In genomic region chr10:110643670-110644597, GRCh38 we compare ENCODE assay signal across 8 cellular contexts. TPM values are rescaled to one million over a fixed set of nuclear protein-coding genes. Genes with fewer than 3 reads are reported as not detected.
DNase-seq lines count a peak whose midpoint lies in the region; ATAC-seq and TF ChIP-seq lines count a peak whose summit lies in the region.

Gene RBM20, plus strand, starts transcription at chr10:110644336. Its CDS starts 119 bp downstream, at chr10:110644455.

- no peaks in the 10 kb centered on the region for H3K36me3 Mint-ChIP-seq in activated CD4-positive, alpha-beta memory T cell treated with anti-CD3 and anti-CD28 coated beads, Interleukin-2, amount 10 ng/mL, durations not matched to agents 7 days and 5 days (ENCODE audit: low read depth)
- H3K36me3 Mint-ChIP-seq in nephron progenitor cell (ENCODE audit: low read depth) = no peaks in the 10 kb centered on the region

- H3K9me3 Mint-ChIP-seq in activated CD4-positive, alpha-beta memory T cell treated with anti-CD3 and anti-CD28 coated beads, Interleukin-2, amount 10 ng/mL, durations not matched to agents 7 days and 5 days = no peaks in the 10 kb centered on the region
- no peaks in the 10 kb centered on the region for H3K9me3 Mint-ChIP-seq in nephron progenitor cell

- DNase-seq in DMS53 (lab: John Stamatoyannopoulos, UW) = peak; percentile 89
- peak; percentile 21 for DNase-seq in activated CD4-positive, alpha-beta memory T cell treated with anti-CD3 and anti-CD28 coated beads, Interleukin-2, amount 10 ng/mL, durations not matched to agents 7 days and 5 days
- no peak for DNase-seq in fibroblast of mammary gland (ENCODE audit: low read depth)
- DNase-seq in nephron progenitor cell = peak; percentile 80
- DNase-seq in DMS79 treated with DMSO at 0.1 percent for 48 hours (lab: John Stamatoyannopoulos, UW) = no peak

- peaks cover 33% of the 10 kb centered on the region for H3K4me1 Mint-ChIP-seq in activated CD4-positive, alpha-beta memory T cell treated with anti-CD3 and anti-CD28 coated beads, Interleukin-2, amount 10 ng/mL, durations not matched to agents 7 days and 5 days
- H3K4me1 Mint-ChIP-seq in nephron progenitor cell = peaks cover 71% of the 10 kb centered on the region

- POLR2A ChIA-PET in activated CD4-positive, alpha-beta memory T cell treated with anti-CD3 and anti-CD28 coated beads, Interleukin-2, amount 10 ng/mL, durations not matched to agents 7 days and 5 days (lab: Charles Lee) = interaction anchor here (1.3 to 1.7 kb wide), 3 partner anchors 28 to 77 kb away, joined by 3 to 4 read pairs (median 3); partner anchors contain the start of gene SMC3

- TF ChIP-seq CTCF in fibroblast of mammary gland (conservative IDR thresholded peaks at IDR 0.05; ENCODE audit: control insufficient read depth, insufficient read depth, low read depth, low read length) = no peak
- no peak for TF ChIP-seq CTCF in nephron progenitor cell (IDR thresholded peaks at IDR 0.05)

- no peak within 1 kb of the TSS for H3K27ac Mint-ChIP-seq in activated CD4-positive, alpha-beta memory T cell treated with anti-CD3 and anti-CD28 coated beads, Interleukin-2, amount 10 ng/mL, durations not matched to agents 7 days and 5 days
- no peak within 1 kb of the TSS for H3K27ac Mint-ChIP-seq in nephron progenitor cell

- CTCF ChIA-PET in activated CD4-positive, alpha-beta memory T cell treated with anti-CD3 and anti-CD28 coated beads, Interleukin-2, amount 10 ng/mL, durations not matched to agents 7 days and 5 days (lab: Charles Lee) = interaction anchor here (0.9 to 1.2 kb wide), 2 partner anchors 29 to 33 kb away, joined by 3 to 4 read pairs; no protein-coding TSS in a partner anchor

- peak within 1 kb of the TSS; percentile 33 for H3K4me3 ChIP-seq in fibroblast of mammary gland (ENCODE audit: control insufficient read depth, low read depth, low read length)

- peak; percentile 49 for ATAC-seq in HG02759 (IDR thresholded peaks at IDR 0.05; ENCODE audit: unreplicated experiment)
- no peak for ATAC-seq in GM21737 (IDR thresholded peaks at IDR 0.05; ENCODE audit: unreplicated experiment)
- ATAC-seq in HG03159 (IDR thresholded peaks at IDR 0.05; ENCODE audit: unreplicated experiment) = no peak

- H3K4me3 Mint-ChIP-seq in activated CD4-positive, alpha-beta memory T cell treated with anti-CD3 and anti-CD28 coated beads, Interleukin-2, amount 10 ng/mL, durations not matched to agents 7 days and 5 days = peak within 1 kb of the TSS; percentile 75
- H3K4me3 Mint-ChIP-seq in nephron progenitor cell = peak within 1 kb of the TSS; percentile 96

- H3K27me3 Mint-ChIP-seq in activated CD4-positive, alpha-beta memory T cell treated with anti-CD3 and anti-CD28 coated beads, Interleukin-2, amount 10 ng/mL, durations not matched to agents 7 days and 5 days = peaks cover 69% of the 10 kb centered on the region
- peaks cover 20% of the 10 kb centered on the region for H3K27me3 Mint-ChIP-seq in nephron progenitor cell (ENCODE audit: low read depth, poor library complexity)

RNA-seq across cellular contexts. Expression of gene RBM20, which starts in this region (rescaled TPM):
- total RNA-seq in activated CD4-positive, alpha-beta memory T cell treated with anti-CD3 and anti-CD28 coated beads, Interleukin-2, amount 10 ng/mL, durations not matched to agents 7 days and 5 days = under 1 TPM in 1 of 2 experiments, not detected in 1; 0.03 TPM

Comparison
In these comparisons a context has a peak if more than half of its experiments do, and no peak if none do; other contexts are left out.
1. Peak in DNase-seq in activated CD4-positive, alpha-beta memory T cell treated with anti-CD3 and anti-CD28 coated beads, Interleukin-2, amount 10 ng/mL, durations not matched to agents 7 days and 5 days; RNA of the gene not detected or under 1 TPM.
2. DNase-seq: peak in DMS53 (single experiment) and nephron progenitor cell (single experiment); none in fibroblast of mammary gland (single experiment) and DMS79 treated with DMSO at 0.1 percent for 48 hours (single experiment).